ENCODE assay signal across 1 cellular context in genomic region chr7:65251851-65252620, GRCh38.
TF ChIP-seq lines count a peak whose summit lies in the region.

No MANE protein-coding gene starts in this region.

TF ChIP-seq in HepG2, 621 proteins besides CTCF, POLR2A, EP300 and RAD21 (continued from another document and continues in another):
- TF ChIP-seq FUBP1 (CRISPR knock-in tag; IDR thresholded peaks at IDR 0.05; ENCODE audit: borderline replicate concordance) (no peak), SUZ12 (IDR thresholded peaks at IDR 0.05; ENCODE audit: low read depth, low read length) (no peak), ZFY (CRISPR knock-in tag; IDR thresholded peaks at IDR 0.05) (peak; percentile 66), ZNF839 (CRISPR knock-in tag; IDR thresholded peaks at IDR 0.05; ENCODE audit: borderline replicate concordance) (no peak), ZFP90 (CRISPR knock-in tag; IDR thresholded peaks at IDR 0.05; ENCODE audit: borderline replicate concordance) (peak; percentile 78; the same call in 1 of the 2 replicates), ZNF883 (CRISPR knock-in tag; IDR thresholded peaks at IDR 0.05; ENCODE audit: not compliant biosample characterization) (peak; percentile 85), BORCS8-MEF2B (CRISPR knock-in tag; IDR thresholded peaks at IDR 0.05) (peak; percentile 73), ZNF274 (CRISPR knock-in tag; IDR thresholded peaks at IDR 0.05) (peak; percentile 94), GZF1 (CRISPR knock-in tag; IDR thresholded peaks at IDR 0.05) (peak; percentile 65; the same call in 1 of the 2 replicates), ELF1 (CRISPR knock-in tag; IDR thresholded peaks at IDR 0.05) (0 out of 2 replicates have a peak, but pooled peaks have one; percentile 11), ZNF558 (CRISPR knock-in tag; IDR thresholded peaks at IDR 0.05; ENCODE audit: borderline replicate concordance) (peak; percentile 60; the same call in 1 of the 2 replicates), ZNF33A (CRISPR knock-in tag; IDR thresholded peaks at IDR 0.05; ENCODE audit: borderline replicate concordance) (no peak), MEIS2 (CRISPR knock-in tag; IDR thresholded peaks at IDR 0.05) (0 out of 2 replicates have a peak, but pooled peaks have one; percentile 42), KLF12 (CRISPR knock-in tag; IDR thresholded peaks at IDR 0.05; ENCODE audit: borderline replicate concordance) (peak; percentile 86; the same call in 1 of the 2 replicates), DNMT1 (CRISPR knock-in tag; IDR thresholded peaks at IDR 0.05) (peak; percentile 70; the same call in 1 of the 2 replicates), ZNF7 (CRISPR knock-in tag; IDR thresholded peaks at IDR 0.05) (no peak), SMC3 (IDR thresholded peaks at IDR 0.05; ENCODE audit: low read length) (no peak), MAFG (CRISPR knock-in tag; IDR thresholded peaks at IDR 0.05) (no peak), RELA (CRISPR knock-in tag; IDR thresholded peaks at IDR 0.05) (no peak), JDP2 (CRISPR knock-in tag; IDR thresholded peaks at IDR 0.05; ENCODE audit: borderline replicate concordance) (no peak), NFKB2 (CRISPR knock-in tag; IDR thresholded peaks at IDR 0.05; ENCODE audit: borderline replicate concordance) (peak; percentile 62; the same call in 1 of the 2 replicates), TBL1XR1 (IDR thresholded peaks at IDR 0.05; ENCODE audit: borderline replicate concordance, low read length, partially characterized antibody) (no peak), ZNF570 (CRISPR knock-in tag; IDR thresholded peaks at IDR 0.05; ENCODE audit: borderline replicate concordance) (no peak), PHF5A (CRISPR knock-in tag; IDR thresholded peaks at IDR 0.05; ENCODE audit: low read depth, unreplicated experiment) (no peak), ZSCAN31 (CRISPR knock-in tag; IDR thresholded peaks at IDR 0.05; ENCODE audit: low read depth) (peak; percentile 76), ZNF225 (CRISPR knock-in tag; IDR thresholded peaks at IDR 0.05) (peak; percentile 61; the same call in 1 of the 2 replicates), YEATS2 (CRISPR knock-in tag; IDR thresholded peaks at IDR 0.05; ENCODE audit: borderline replicate concordance) (no peak), ZNF343 (CRISPR knock-in tag; IDR thresholded peaks at IDR 0.05) (0 out of 2 replicates have a peak, but pooled peaks have one; percentile 51), ZNF138 (CRISPR knock-in tag; IDR thresholded peaks at IDR 0.05; ENCODE audit: low read depth) (0 out of 2 replicates have a peak, but pooled peaks have one; percentile 16), ZNF792 (CRISPR knock-in tag; IDR thresholded peaks at IDR 0.05) (no peak), ZNF280B (CRISPR knock-in tag; IDR thresholded peaks at IDR 0.05; ENCODE audit: borderline replicate concordance) (peak; percentile 78; the same call in 1 of the 2 replicates), ZNF776 (CRISPR knock-in tag; IDR thresholded peaks at IDR 0.05) (peak; percentile 90; the same call in 1 of the 2 replicates), ZNF282 (IDR thresholded peaks at IDR 0.05; ENCODE audit: partially characterized antibody) (no peak), SNAPC2 (CRISPR knock-in tag; IDR thresholded peaks at IDR 0.05) (no peak), ZKSCAN8 (CRISPR knock-in tag; IDR thresholded peaks at IDR 0.05; ENCODE audit: borderline replicate concordance) (no peak), AHDC1 (CRISPR knock-in tag; IDR thresholded peaks at IDR 0.05; ENCODE audit: borderline replicate concordance) (0 out of 2 replicates have a peak, but pooled peaks have one; percentile 38), ZFP36L1 (CRISPR knock-in tag; IDR thresholded peaks at IDR 0.05) (no peak), RBFOX2 (IDR thresholded peaks at IDR 0.05; ENCODE audit: low read depth, low read length) (peak; percentile 71)
- TF ChIP-seq, protein P1, sequence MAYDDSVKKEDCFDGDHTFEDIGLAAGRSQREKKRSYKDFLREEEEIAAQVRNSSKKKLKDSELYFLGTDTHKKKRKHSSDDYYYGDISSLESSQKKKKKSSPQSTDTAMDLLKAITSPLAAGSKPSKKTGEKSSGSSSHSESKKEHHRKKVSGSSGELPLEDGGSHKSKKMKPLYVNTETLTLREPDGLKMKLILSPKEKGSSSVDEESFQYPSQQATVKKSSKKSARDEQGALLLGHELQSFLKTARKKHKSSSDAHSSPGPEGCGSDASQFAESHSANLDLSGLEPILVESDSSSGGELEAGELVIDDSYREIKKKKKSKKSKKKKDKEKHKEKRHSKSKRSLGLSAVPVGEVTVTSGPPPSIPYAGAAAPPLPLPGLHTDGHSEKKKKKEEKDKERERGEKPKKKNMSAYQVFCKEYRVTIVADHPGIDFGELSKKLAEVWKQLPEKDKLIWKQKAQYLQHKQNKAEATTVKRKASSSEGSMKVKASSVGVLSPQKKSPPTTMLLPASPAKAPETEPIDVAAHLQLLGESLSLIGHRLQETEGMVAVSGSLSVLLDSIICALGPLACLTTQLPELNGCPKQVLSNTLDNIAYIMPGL (CRISPR knock-in tag; IDR thresholded peaks at IDR 0.05; ENCODE audit: borderline replicate concordance in 1 of 2, low read depth in 1 of 2) = peak; percentile 65 to 80
- TF ChIP-seq, protein P2, sequence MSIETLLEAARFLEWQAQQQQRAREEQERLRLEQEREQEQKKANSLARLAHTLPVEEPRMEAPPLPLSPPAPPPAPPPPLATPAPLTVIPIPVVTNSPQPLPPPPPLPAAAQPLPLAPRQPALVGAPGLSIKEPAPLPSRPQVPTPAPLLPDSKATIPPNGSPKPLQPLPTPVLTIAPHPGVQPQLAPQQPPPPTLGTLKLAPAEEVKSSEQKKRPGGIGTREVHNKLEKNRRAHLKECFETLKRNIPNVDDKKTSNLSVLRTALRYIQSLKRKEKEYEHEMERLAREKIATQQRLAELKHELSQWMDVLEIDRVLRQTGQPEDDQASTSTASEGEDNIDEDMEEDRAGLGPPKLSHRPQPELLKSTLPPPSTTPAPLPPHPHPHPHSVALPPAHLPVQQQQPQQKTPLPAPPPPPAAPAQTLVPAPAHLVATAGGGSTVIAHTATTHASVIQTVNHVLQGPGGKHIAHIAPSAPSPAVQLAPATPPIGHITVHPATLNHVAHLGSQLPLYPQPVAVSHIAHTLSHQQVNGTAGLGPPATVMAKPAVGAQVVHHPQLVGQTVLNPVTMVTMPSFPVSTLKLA (IDR thresholded peaks at IDR 0.05) = no peak
- TF ChIP-seq, protein P3, sequence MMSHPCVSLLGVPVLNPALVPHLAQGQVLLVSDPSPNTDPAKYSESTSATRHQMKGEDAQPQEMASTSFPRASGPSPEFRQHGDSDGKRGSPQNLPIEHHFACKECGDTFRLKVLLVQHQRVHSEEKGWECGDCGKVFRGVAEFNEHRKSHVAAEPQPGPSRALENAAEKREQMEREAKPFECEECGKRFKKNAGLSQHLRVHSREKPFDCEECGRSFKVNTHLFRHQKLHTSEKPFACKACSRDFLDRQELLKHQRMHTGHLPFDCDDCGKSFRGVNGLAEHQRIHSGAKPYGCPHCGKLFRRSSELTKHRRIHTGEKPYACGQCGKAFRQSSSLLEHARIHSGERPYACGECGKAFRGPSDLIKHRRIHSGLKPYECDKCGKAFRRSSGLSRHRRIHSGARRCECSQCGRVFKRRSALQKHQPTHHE (CRISPR knock-in tag; IDR thresholded peaks at IDR 0.05; ENCODE audit: borderline replicate concordance) = no peak
- TF ChIP-seq, protein P4, sequence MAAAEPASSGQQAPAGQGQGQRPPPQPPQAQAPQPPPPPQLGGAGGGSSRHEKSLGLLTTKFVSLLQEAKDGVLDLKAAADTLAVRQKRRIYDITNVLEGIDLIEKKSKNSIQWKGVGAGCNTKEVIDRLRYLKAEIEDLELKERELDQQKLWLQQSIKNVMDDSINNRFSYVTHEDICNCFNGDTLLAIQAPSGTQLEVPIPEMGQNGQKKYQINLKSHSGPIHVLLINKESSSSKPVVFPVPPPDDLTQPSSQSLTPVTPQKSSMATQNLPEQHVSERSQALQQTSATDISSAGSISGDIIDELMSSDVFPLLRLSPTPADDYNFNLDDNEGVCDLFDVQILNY (CRISPR knock-in tag; conservative IDR thresholded peaks at IDR 0.05) = no peak
- TF ChIP-seq, protein P5, sequence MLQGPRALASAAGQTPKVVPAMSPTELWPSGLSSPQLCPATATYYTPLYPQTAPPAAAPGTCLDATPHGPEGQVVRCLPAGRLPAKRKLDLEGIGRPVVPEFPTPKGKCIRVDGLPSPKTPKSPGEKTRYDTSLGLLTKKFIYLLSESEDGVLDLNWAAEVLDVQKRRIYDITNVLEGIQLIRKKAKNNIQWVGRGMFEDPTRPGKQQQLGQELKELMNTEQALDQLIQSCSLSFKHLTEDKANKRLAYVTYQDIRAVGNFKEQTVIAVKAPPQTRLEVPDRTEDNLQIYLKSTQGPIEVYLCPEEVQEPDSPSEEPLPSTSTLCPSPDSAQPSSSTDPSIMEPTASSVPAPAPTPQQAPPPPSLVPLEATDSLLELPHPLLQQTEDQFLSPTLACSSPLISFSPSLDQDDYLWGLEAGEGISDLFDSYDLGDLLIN (CRISPR knock-in tag; IDR thresholded peaks at IDR 0.05; ENCODE audit: borderline replicate concordance) = 0 out of 2 replicates have a peak, but pooled peaks have one; percentile 39
- TF ChIP-seq, protein P6, sequence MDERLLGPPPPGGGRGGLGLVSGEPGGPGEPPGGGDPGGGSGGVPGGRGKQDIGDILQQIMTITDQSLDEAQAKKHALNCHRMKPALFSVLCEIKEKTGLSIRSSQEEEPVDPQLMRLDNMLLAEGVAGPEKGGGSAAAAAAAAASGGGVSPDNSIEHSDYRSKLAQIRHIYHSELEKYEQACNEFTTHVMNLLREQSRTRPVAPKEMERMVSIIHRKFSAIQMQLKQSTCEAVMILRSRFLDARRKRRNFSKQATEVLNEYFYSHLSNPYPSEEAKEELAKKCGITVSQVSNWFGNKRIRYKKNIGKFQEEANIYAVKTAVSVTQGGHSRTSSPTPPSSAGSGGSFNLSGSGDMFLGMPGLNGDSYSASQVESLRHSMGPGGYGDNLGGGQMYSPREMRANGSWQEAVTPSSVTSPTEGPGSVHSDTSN (CRISPR knock-in tag; IDR thresholded peaks at IDR 0.05) = no peak
